In the genomic region with DNA sequence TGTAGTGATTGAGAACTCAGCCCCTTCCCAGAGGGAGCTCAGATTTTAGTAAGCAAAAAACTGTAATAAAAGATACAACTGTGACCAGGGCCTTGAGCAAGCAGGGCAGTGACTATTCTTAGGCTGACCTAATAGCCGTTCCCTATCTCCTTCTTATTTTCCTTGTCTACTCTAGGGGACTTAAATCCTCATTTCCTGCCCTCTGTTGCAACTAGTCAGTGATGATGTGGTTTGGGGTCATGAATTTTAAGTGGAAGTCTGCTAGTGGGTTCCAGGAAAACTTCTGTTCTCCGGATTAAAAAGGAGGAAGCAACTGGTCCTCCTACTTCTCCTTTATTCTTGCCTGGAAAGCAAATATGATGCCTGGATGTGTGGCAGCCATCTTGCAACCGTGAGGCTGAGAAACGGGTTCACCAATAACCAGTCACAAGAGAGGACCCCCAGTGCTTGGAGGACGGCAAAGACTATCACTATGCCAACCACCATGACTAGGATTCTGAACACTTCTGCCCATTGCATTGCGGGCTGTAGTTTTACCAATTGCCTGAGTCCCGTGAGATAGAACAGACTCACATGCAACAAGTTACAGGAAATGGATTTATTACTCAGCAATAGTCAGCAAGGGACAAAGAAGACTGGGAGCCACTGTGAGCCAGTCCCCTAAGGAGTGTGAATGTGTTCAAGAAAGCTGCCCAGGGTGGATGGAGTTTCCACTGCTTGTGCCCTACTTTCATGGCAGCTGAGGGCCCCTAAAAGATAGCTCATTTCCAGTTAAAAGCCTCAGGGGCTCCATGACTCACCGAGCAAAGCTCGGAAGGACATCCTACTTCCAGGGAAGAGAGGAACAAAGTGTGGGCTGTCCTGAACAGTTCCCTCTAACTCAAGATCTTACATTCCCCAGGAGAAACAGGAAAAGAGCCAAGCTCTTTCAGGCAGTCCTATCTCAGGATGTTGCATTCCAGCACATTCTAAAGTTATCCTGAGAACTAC, we compare ENCODE assay signal across 17 cellular contexts. TPM values are rescaled to one million over a fixed set of nuclear protein-coding genes. Genes with fewer than 3 reads are reported as not detected.
DNase-seq lines count a peak whose midpoint lies in the region; ATAC-seq and TF ChIP-seq lines count a peak whose summit lies in the region.
"Had no signal": no experiment of that assay in that cellular context is flagged by ENCODE, and none has a peak within 500 bp of the region (broad histone marks: within the 10 kb centered on the region; RNA-seq: fewer than 3 reads in every experiment).

No MANE protein-coding gene starts in this region.

- no peak for TF ChIP-seq CTCF in choroid plexus epithelial cell (conservative IDR thresholded peaks at IDR 0.05; ENCODE audit: low read depth, low read length)
- no peak for TF ChIP-seq CTCF in omental fat pad (IDR thresholded peaks at IDR 0.05)

- DNase-seq in GM03348 (ENCODE audit: low spot score): peak; percentile 51
- DNase-seq in RPMI7951 (ENCODE audit: low read depth): peak; percentile 93
- DNase-seq in choroid plexus epithelial cell (ENCODE audit: low read depth): peak; percentile 20
- DNase-seq in omental fat pad (ENCODE audit: low spot score): no peak
- DNase-seq in stimulated activated CD4-positive, alpha-beta T cell treated with anti-CD3 and anti-CD28 coated beads, Interleukin-12 subunit alpha, Interleukin-12 subunit beta, amount 100 ng/mL, for 4 hours: no peak
- no peak for DNase-seq in H7
- DNase-seq: activated CD4-positive, alpha-beta memory T cell treated with anti-CD3 and anti-CD28 coated beads for 36 hours; activated effector memory CD4-positive, alpha-beta T cell treated with Interleukin-2 at 50 U/mL for 16 hours; brain microvascular endothelial cell; effector memory CD8-positive, alpha-beta T cell; GF-D8; NCI-H2227 treated with DMSO at 0.1 percent for 48 hours; right lobe of liver; stimulated activated naive CD4-positive, alpha-beta T cell treated with Interleukin-2 at 50 U/mL for 16 hours had no signal

- ATAC-seq in omental fat pad (ENCODE audit: low FRiP score) (peak; percentile 34), HG03196 (IDR thresholded peaks at IDR 0.05; ENCODE audit: unreplicated experiment) (no peak)
- ATAC-seq: effector memory CD8-positive, alpha-beta T cell; natural killer cell treated with Interleukin-12 subunit alpha and Interleukin-12 subunit beta and Interleukin-15 and Interleukin-18, amount 100 ng/mL, for 72 hours; right lobe of liver had no signal

- H3K4me3 ChIP-seq in choroid plexus epithelial cell (ENCODE audit: low read depth, low read length) (no peak overlapping the region), H7 (ENCODE audit: insufficient read depth, low read depth, low read length) (no peak overlapping the region)
- H3K4me3 ChIP-seq: right lobe of liver had no signal

- H3K36me3 ChIP-seq in H7 (replicated peaks; ENCODE audit: control insufficient read depth, insufficient read depth, low read length): no peaks in the 10 kb centered on the region
- H3K36me3 ChIP-seq: brain microvascular endothelial cell, right lobe of liver had no signal

- no peaks in the 10 kb centered on the region for H3K27me3 ChIP-seq in H7 (ENCODE audit: control insufficient read depth, insufficient read depth, low read length)
- H3K27me3 ChIP-seq: brain microvascular endothelial cell, right lobe of liver had no signal

RNA-seq across cellular contexts. Expression of gene SLC4A3, which starts 54.2 kb away (rescaled TPM):
- total RNA-seq in RPMI7951 (2014; rRNA removed; shearing (Covaris generic)): 2.8 and 3.0 TPM in 2 replicates
- total RNA-seq in omental fat pad: 10 to 100 TPM in 2 of 4 donors, 1 to 10 TPM in 2; 5.2 to 15.8 (median 8.6) TPM
- 6.9 and 8.2 TPM in 2 replicates for total RNA-seq in H7 (2014; rRNA removed; shearing (Covaris generic))
- total RNA-seq: activated CD4-positive, alpha-beta memory T cell treated with anti-CD3 and anti-CD28 coated beads for 36 hours; natural killer cell treated with Interleukin-12 subunit alpha and Interleukin-12 subunit beta and Interleukin-15 and Interleukin-18, amount 100 ng/mL, for 72 hours; OCI-LY7 had no signal

Comparison
In these comparisons a context has a peak if more than half of its experiments do, and no peak if none do; other contexts are left out.
1. DNase-seq: peak in GM03348 (single experiment), RPMI7951 (single experiment) and choroid plexus epithelial cell (single experiment); none in omental fat pad (single experiment), stimulated activated CD4-positive, alpha-beta T cell treated with anti-CD3 and anti-CD28 coated beads, Interleukin-12 subunit alpha, Interleukin-12 subunit beta, amount 100 ng/mL, for 4 hours (single experiment) and H7 (single experiment).